In the genomic region with DNA sequence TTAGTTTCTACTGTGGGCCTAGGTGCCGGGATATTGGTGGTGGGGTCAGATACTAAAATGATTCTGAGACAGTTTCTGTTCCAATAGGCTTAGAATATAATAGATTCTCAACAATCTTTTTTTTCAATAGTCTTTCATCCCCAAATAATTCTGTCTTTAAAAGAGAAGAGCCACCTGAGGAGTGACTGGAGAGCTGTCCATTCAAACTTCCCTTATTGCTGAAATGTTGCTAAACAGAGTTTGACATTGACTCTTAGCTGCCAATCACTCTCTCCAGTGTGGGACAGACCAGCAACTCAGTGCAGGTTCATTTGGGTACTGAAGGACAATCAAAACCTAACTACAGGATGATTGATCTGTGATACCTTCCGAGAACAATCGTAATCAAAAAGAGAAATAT, we compare ENCODE assay signal across 14 cellular contexts. TPM values are rescaled to one million over a fixed set of nuclear protein-coding genes. Genes with fewer than 3 reads are reported as not detected.
DNase-seq lines count a peak whose midpoint lies in the region; ATAC-seq, FAIRE-seq and TF ChIP-seq lines count a peak whose summit lies in the region.
"Had no signal": no experiment of that assay in that cellular context is flagged by ENCODE, and none has a peak within 500 bp of the region (broad histone marks: within the 10 kb centered on the region; RNA-seq: fewer than 3 reads in every experiment).

No MANE protein-coding gene starts in this region.

- peak; percentile 22 for ATAC-seq in GM19463 (IDR thresholded peaks at IDR 0.05; ENCODE audit: unreplicated experiment)
- ATAC-seq in HG03066 (IDR thresholded peaks at IDR 0.05; ENCODE audit: low read depth, unreplicated experiment): peak; percentile 19
- ATAC-seq in K562: no peak
- no peak for ATAC-seq in activated CD8-positive, alpha-beta T cell treated with anti-CD3 and anti-CD28 coated beads, Interleukin-2, amount 10 ng/mL, durations not matched to agents 7 days and 5 days
- no peak for ATAC-seq in CD8-positive, alpha-beta T cell
- ATAC-seq: activated CD4-positive, CD25-positive, alpha-beta regulatory T cell treated with anti-CD3 and anti-CD28 coated beads, Interleukin-2, amount 50 U/mL, for 24 hours had no signal

- no peak for TF ChIP-seq POLR2A in K562 (conservative IDR thresholded peaks at IDR 0.05)
- TF ChIP-seq POLR2A in erythroblast (IDR thresholded peaks at IDR 0.05; ENCODE audit: low read length): no peak

- no peak for TF ChIP-seq EP300 in K562 (IDR thresholded peaks at IDR 0.05; ENCODE audit: low read length)

- H3K9me3 ChIP-seq in BLaER1 treated with 17β-estradiol and CSF1 and Interleukin-3, amounts not matched to agents 10 nM and 100 nM (replicated peaks in 1 of 11): peaks cover 16 to 36% (median 24%) of the 10 kb centered on the region in 11 experiments
- no peaks in the 10 kb centered on the region for H3K9me3 ChIP-seq in K562 (replicated peaks; ENCODE audit: control insufficient read depth, insufficient read depth, low read depth, low read length)
- H3K9me3 ChIP-seq in CD8-positive, alpha-beta T cell (ENCODE audit: low read length): no peaks in the 10 kb centered on the region

- H3K4me3 ChIP-seq in BLaER1 treated with 17β-estradiol and CSF1 and Interleukin-3, amounts not matched to agents 10 nM and 100 nM: no peak overlapping the region
- H3K4me3 ChIP-seq in K562: no peak overlapping the region
- no peak overlapping the region for H3K4me3 ChIP-seq in CD8-positive, alpha-beta T cell (ENCODE audit: low read depth, low read length)

- H3K27me3 Mint-ChIP-seq in activated CD4-positive, alpha-beta memory T cell treated with anti-CD3 and anti-CD28 coated beads, Interleukin-2, amount 10 ng/mL, durations not matched to agents 7 days and 5 days: peaks cover 32% of the 10 kb centered on the region
- H3K27me3 Mint-ChIP-seq in activated CD8-positive, alpha-beta T cell treated with anti-CD3 and anti-CD28 coated beads, Interleukin-2, amount 10 ng/mL, durations not matched to agents 7 days and 5 days (ENCODE audit: low read depth): peaks cover 8% of the 10 kb centered on the region
- H3K27me3 Mint-ChIP-seq in CD8-positive, alpha-beta T cell (ENCODE audit: low read depth): peaks cover 7% of the 10 kb centered on the region

- H3K36me3 Mint-ChIP-seq in activated CD4-positive, alpha-beta memory T cell treated with anti-CD3 and anti-CD28 coated beads, Interleukin-2, amount 10 ng/mL, durations not matched to agents 7 days and 5 days (ENCODE audit: low read depth): no peaks in the 10 kb centered on the region
- no peaks in the 10 kb centered on the region for H3K36me3 Mint-ChIP-seq in activated CD8-positive, alpha-beta T cell treated with anti-CD3 and anti-CD28 coated beads, Interleukin-2, amount 10 ng/mL, durations not matched to agents 7 days and 5 days (ENCODE audit: low read depth)
- no peaks in the 10 kb centered on the region for H3K36me3 Mint-ChIP-seq in CD8-positive, alpha-beta T cell

- H3K4me1 ChIP-seq in BLaER1 treated with 17β-estradiol and CSF1 and Interleukin-3, amounts not matched to agents 10 nM and 100 nM: peaks cover 0 to 14% (median 11%) of the 10 kb centered on the region in 10 experiments; a peak in 14 of 20 replicates
- no peaks in the 10 kb centered on the region for H3K4me1 ChIP-seq in K562 (replicated peaks in 1 of 2; ENCODE audit: control insufficient read depth in 2 of 2, insufficient read depth in 2 of 2, low read length in 2 of 2)
- H3K4me1 ChIP-seq in CD8-positive, alpha-beta T cell (ENCODE audit: insufficient read depth, low read length): no peaks in the 10 kb centered on the region

- CTCF ChIA-PET in K562 (lab: Yijun Ruan, JAX; ENCODE audit: low intra/inter-chr PET ratio): no interaction called here
- CTCF ChIA-PET in activated CD4-positive, alpha-beta memory T cell treated with anti-CD3 and anti-CD28 coated beads, Interleukin-2, amount 10 ng/mL, durations not matched to agents 7 days and 5 days (lab: Charles Lee): no interaction called here
- CTCF ChIA-PET in activated CD8-positive, alpha-beta T cell treated with anti-CD3 and anti-CD28 coated beads, Interleukin-2, amount 10 ng/mL, durations not matched to agents 7 days and 5 days (lab: Charles Lee): interaction anchor here (1.3 kb wide), 1 partner anchor 16 kb away, joined by 3 read pairs; no protein-coding TSS in a partner anchor
- CTCF ChIA-PET in CD8-positive, alpha-beta T cell (lab: Charles Lee): no interaction called here

- 17% methylated on average over 3 of the region's 3 CpGs for WGBS in K562 (ENCODE audit: insufficient coverage, low coverage, missing lambda C conversion rate)

- no peak for TF ChIP-seq RAD21 in K562 (CRISPR knock-in tag; conservative IDR thresholded peaks at IDR 0.05 in 1 of 2, IDR thresholded peaks at IDR 0.05 in 1 of 2)

- POLR2A ChIA-PET in K562 (lab: Yijun Ruan, JAX): no interaction called here
- POLR2A ChIA-PET in activated CD4-positive, alpha-beta memory T cell treated with anti-CD3 and anti-CD28 coated beads, Interleukin-2, amount 10 ng/mL, durations not matched to agents 7 days and 5 days (lab: Charles Lee): no interaction called here
- POLR2A ChIA-PET in activated CD8-positive, alpha-beta T cell treated with anti-CD3 and anti-CD28 coated beads, Interleukin-2, amount 10 ng/mL, durations not matched to agents 7 days and 5 days (lab: Charles Lee): no interaction called here
- POLR2A ChIA-PET in CD8-positive, alpha-beta T cell (lab: Charles Lee): no interaction called here

- TF ChIP-seq CTCF in K562 (IDR thresholded peaks at IDR 0.05 in 2 of 3, conservative IDR thresholded peaks at IDR 0.05 in 1 of 3; ENCODE audit: insufficient read depth in 2 of 3, low read depth in 1 of 3, low read length in 3 of 3): no peak
- TF ChIP-seq CTCF in CD8-positive, alpha-beta T cell (IDR thresholded peaks at IDR 0.05): no peak

- DNase-seq in K562 (ENCODE audit: extremely low read depth in 1 of 4, low spot score in 3 of 4) (no peak), erythroblast (lab: John Stamatoyannopoulos, UW) (no peak)
- DNase-seq in activated CD4-positive, alpha-beta memory T cell treated with anti-CD3 and anti-CD28 coated beads, Interleukin-2, amount 10 ng/mL, durations not matched to agents 7 days and 5 days: no peak
- no peak for DNase-seq in activated CD8-positive, alpha-beta T cell treated with anti-CD3 and anti-CD28 coated beads, Interleukin-2, amount 10 ng/mL, durations not matched to agents 7 days and 5 days
- DNase-seq in CD8-positive, alpha-beta T cell: no peak
- DNase-seq: NCI-H526 had no signal

- FAIRE-seq in K562 (lab: Jason Lieb, UNC): no peak

- H3K9me1 ChIP-seq in K562 (ENCODE audit: control insufficient read depth, insufficient read depth, low read length): no peaks in the 10 kb centered on the region

- in situ Hi-C loops in K562 (cut with MboI): no loop called here

- no peaks in the 10 kb centered on the region for H3K79me2 ChIP-seq in K562 (ENCODE audit: control insufficient read depth, insufficient read depth, low read length)

- peaks cover 16% of the 10 kb centered on the region for H3K9me3 Mint-ChIP-seq in activated CD4-positive, alpha-beta memory T cell treated with anti-CD3 and anti-CD28 coated beads, Interleukin-2, amount 10 ng/mL, durations not matched to agents 7 days and 5 days
- H3K9me3 Mint-ChIP-seq in activated CD8-positive, alpha-beta T cell treated with anti-CD3 and anti-CD28 coated beads, Interleukin-2, amount 10 ng/mL, durations not matched to agents 7 days and 5 days (ENCODE audit: insufficient read depth): peaks cover 11% of the 10 kb centered on the region
- peaks cover 11% of the 10 kb centered on the region for H3K9me3 Mint-ChIP-seq in CD8-positive, alpha-beta T cell

- peak overlapping the region in 10 of 11 experiments; percentile 1 to 53 (median 27); a peak in 11 of 22 replicates for H3K4me2 ChIP-seq in BLaER1 treated with 17β-estradiol and CSF1 and Interleukin-3, amounts not matched to agents 10 nM and 100 nM
- no peak overlapping the region for H3K4me2 ChIP-seq in K562 (ENCODE audit: insufficient read depth, low read length)

- no peaks in the 10 kb centered on the region for H3K27me3 ChIP-seq in BLaER1 treated with 17β-estradiol and CSF1 and Interleukin-3, amounts not matched to agents 10 nM and 100 nM
- H3K27me3 ChIP-seq in K562 (ENCODE audit: control insufficient read depth in 2 of 2, insufficient read depth in 2 of 2, low read length in 2 of 2): no peaks in the 10 kb centered on the region
- no peaks in the 10 kb centered on the region for H3K27me3 ChIP-seq in CD8-positive, alpha-beta T cell (ENCODE audit: insufficient read depth, low read length)

- intact Hi-C loops in K562 (cut with micrococcal nuclease): no loop called here
- intact Hi-C loops in CD8-positive, alpha-beta T cell (cut with DNase I, micrococcal nuclease): no loop called here

- H3K27ac ChIP-seq in BLaER1 treated with 17β-estradiol and CSF1 and Interleukin-3, amounts not matched to agents 10 nM and 100 nM: peak overlapping the region in 6 of 11 experiments; percentile 2 to 78 (median 52); a peak in 7 of 22 replicates
- no peak overlapping the region for H3K27ac ChIP-seq in K562 (ENCODE audit: extremely low read depth, low read depth, low read length)
- no peak overlapping the region for H3K27ac ChIP-seq in CD8-positive, alpha-beta T cell (ENCODE audit: low read depth, low read length)

- no peak overlapping the region for H2AFZ ChIP-seq in K562 (ENCODE audit: low read depth, low read length)

- no peak overlapping the region; a peak in 1 of 22 replicates for H3K9ac ChIP-seq in BLaER1 treated with 17β-estradiol and CSF1 and Interleukin-3, amounts not matched to agents 10 nM and 100 nM
- H3K9ac ChIP-seq in K562 (ENCODE audit: insufficient read depth in 1 of 2, low read depth in 2 of 2, low read length in 2 of 2): no peak overlapping the region

- H3K4me1 Mint-ChIP-seq in activated CD4-positive, alpha-beta memory T cell treated with anti-CD3 and anti-CD28 coated beads, Interleukin-2, amount 10 ng/mL, durations not matched to agents 7 days and 5 days: peaks cover 6% of the 10 kb centered on the region
- H3K4me1 Mint-ChIP-seq in activated CD8-positive, alpha-beta T cell treated with anti-CD3 and anti-CD28 coated beads, Interleukin-2, amount 10 ng/mL, durations not matched to agents 7 days and 5 days (ENCODE audit: low read depth): peaks cover 3% of the 10 kb centered on the region
- H3K4me1 Mint-ChIP-seq in CD8-positive, alpha-beta T cell (ENCODE audit: low read depth): no peaks in the 10 kb centered on the region
- H3K4me1 Mint-ChIP-seq: nephron had no signal

- no peak overlapping the region for H3K4me3 Mint-ChIP-seq in activated CD4-positive, alpha-beta memory T cell treated with anti-CD3 and anti-CD28 coated beads, Interleukin-2, amount 10 ng/mL, durations not matched to agents 7 days and 5 days
- H3K4me3 Mint-ChIP-seq in activated CD8-positive, alpha-beta T cell treated with anti-CD3 and anti-CD28 coated beads, Interleukin-2, amount 10 ng/mL, durations not matched to agents 7 days and 5 days: no peak overlapping the region
- no peak overlapping the region for H3K4me3 Mint-ChIP-seq in CD8-positive, alpha-beta T cell
- H3K4me3 Mint-ChIP-seq: nephron had no signal

- no peaks in the 10 kb centered on the region for H4K20me1 ChIP-seq in BLaER1 treated with 17β-estradiol and CSF1 and Interleukin-3, amounts not matched to agents 10 nM and 100 nM
- no peaks in the 10 kb centered on the region for H4K20me1 ChIP-seq in K562 (replicated peaks; ENCODE audit: control insufficient read depth, insufficient read depth, low read length)

- no peaks in the 10 kb centered on the region for H3K36me3 ChIP-seq in BLaER1 treated with 17β-estradiol and CSF1 and Interleukin-3, amounts not matched to agents 10 nM and 100 nM
- H3K36me3 ChIP-seq in K562 (ENCODE audit: control insufficient read depth, insufficient read depth, low read length): no peaks in the 10 kb centered on the region
- no peaks in the 10 kb centered on the region for H3K36me3 ChIP-seq in CD8-positive, alpha-beta T cell (ENCODE audit: insufficient read depth, low read length)

- H3K27ac Mint-ChIP-seq in activated CD4-positive, alpha-beta memory T cell treated with anti-CD3 and anti-CD28 coated beads, Interleukin-2, amount 10 ng/mL, durations not matched to agents 7 days and 5 days: no peak overlapping the region
- no peak overlapping the region for H3K27ac Mint-ChIP-seq in activated CD8-positive, alpha-beta T cell treated with anti-CD3 and anti-CD28 coated beads, Interleukin-2, amount 10 ng/mL, durations not matched to agents 7 days and 5 days
- H3K27ac Mint-ChIP-seq in CD8-positive, alpha-beta T cell: no peak overlapping the region

- no TSS peak for BruUV-seq in K562 (replicated peaks; lab: Mats Ljungman, UMichigan)

RNA-seq across cellular contexts. Expression of a gene that starts 12.4 kb away (rescaled TPM):
- total RNA-seq in K562 (2011; cell fraction: chromatin; rRNA removed; ENCODE audit: low replicate concordance): not detected in 2 replicates
- not detected in 2 replicates for total RNA-seq in K562 (2011; cell fraction: nucleolus; rRNA removed)
- total RNA-seq in K562 (2011; cell fraction: nucleoplasm; rRNA removed): not detected in 2 replicates
- total RNA-seq in K562 (2014; rRNA removed) (not detected in 2 replicates), K562 (2014; rRNA removed; fragmentation: Illumina TruSeq; extraction: Trizol) (not detected in 2 replicates), K562 (2015; rRNA removed; fragmentation: Illumina TruSeq; extraction: Trizol) (not detected in 2 replicates), K562 (2021) (not detected in 2 replicates)
- polyA plus RNA-seq in K562 (2011; rRNA removed) (not detected in 2 replicates), K562 (2014; fragmentation: Illumina TruSeq; extraction: Trizol) (not detected in 2 replicates), K562 (2014; fragmentation: Nextera tagmentation; extraction: Ambion mirVana) (not detected), K562 (2014; rRNA removed) (not detected in 2 replicates)
- polyA plus RNA-seq in K562 (2011; cell fraction: cytosol; rRNA removed): not detected in 2 replicates
- not detected in 2 replicates for polyA plus RNA-seq in K562 (2011; cell fraction: nucleus; rRNA removed)
- polyA plus RNA-seq in K562 (2012): not detected in 2 replicates
- not detected in 2 replicates for polyA minus RNA-seq in K562 (2011; rRNA and poly(A)+ RNA removed)
- not detected in 2 replicates for polyA minus RNA-seq in K562 (2011; cell fraction: cytosol; rRNA and poly(A)+ RNA removed)
- polyA minus RNA-seq in K562 (2011; cell fraction: nucleus; rRNA and poly(A)+ RNA removed): not detected in 2 replicates
- not detected for total RNA-seq in activated CD4-positive, alpha-beta memory T cell treated with anti-CD3 and anti-CD28 coated beads, Interleukin-2, amount 10 ng/mL, durations not matched to agents 7 days and 5 days
- total RNA-seq in activated CD8-positive, alpha-beta T cell treated with anti-CD3 and anti-CD28 coated beads, Interleukin-2, amount 10 ng/mL, durations not matched to agents 7 days and 5 days: not detected
- total RNA-seq in CD8-positive, alpha-beta T cell: not detected
- total RNA-seq: cerebellum, SK-MEL-5 had no signal
- polyA plus RNA-seq: AG04450 had no signal

Comparison
In these comparisons a context has a peak if more than half of its experiments do, and no peak if none do; other contexts are left out.
1. H3K27ac ChIP-seq: peak in BLaER1 treated with 17β-estradiol and CSF1 and Interleukin-3, amounts not matched to agents 10 nM and 100 nM (6 of 11); none in K562 (single experiment) and CD8-positive, alpha-beta T cell (single experiment).
2. ATAC-seq: peak in GM19463 (single experiment) and HG03066 (single experiment); none in K562 (single experiment), activated CD8-positive, alpha-beta T cell treated with anti-CD3 and anti-CD28 coated beads, Interleukin-2, amount 10 ng/mL, durations not matched to agents 7 days and 5 days (single experiment) and CD8-positive, alpha-beta T cell (single experiment).